In the genomic region with DNA sequence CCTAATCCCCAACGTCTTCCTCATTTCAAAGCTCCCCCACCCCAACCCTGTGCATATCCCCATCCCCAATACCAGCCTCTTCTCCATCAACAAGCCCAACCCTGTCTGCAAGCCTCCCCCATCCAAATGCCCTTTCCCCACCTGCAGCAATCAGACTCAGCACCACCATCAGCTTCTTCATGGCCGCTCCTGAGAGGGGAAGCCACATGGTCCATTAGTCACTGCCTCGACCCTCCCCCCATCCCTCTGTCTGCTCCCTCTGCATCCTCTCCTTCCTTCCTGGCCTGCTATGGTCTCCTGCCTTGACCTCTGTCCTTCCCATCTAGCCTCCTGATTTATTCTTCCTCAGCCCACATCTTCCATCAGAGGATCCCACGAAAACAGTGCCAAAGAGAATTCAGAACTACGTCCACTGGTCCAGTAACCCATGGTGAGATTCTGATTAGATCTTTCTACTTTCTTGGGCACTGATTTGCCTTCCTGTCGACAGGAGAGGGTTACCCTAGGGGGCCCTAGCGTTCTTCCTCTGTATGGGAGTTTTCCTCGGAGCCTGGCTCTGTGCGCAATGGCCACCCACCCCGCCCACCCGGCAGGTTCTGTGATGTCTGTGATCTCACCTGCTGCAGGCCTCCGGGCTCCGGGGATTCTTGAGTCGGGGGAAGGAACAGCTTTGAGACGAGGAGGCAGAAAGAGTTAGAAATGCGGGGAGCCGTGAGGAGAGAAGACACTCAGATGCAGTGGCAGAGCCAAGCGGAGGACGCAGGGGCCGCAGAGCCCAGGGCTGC, we compare ENCODE assay signal across 23 cellular contexts. TPM values are rescaled to one million over a fixed set of nuclear protein-coding genes. Genes with fewer than 3 reads are reported as not detected.
DNase-seq lines count a peak whose midpoint lies in the region; ATAC-seq, FAIRE-seq and TF ChIP-seq lines count a peak whose summit lies in the region.
"Had no signal": no experiment of that assay in that cellular context is flagged by ENCODE, and none has a peak within 500 bp of the region (broad histone marks: within the 10 kb centered on the region; RNA-seq: fewer than 3 reads in every experiment).

No MANE protein-coding gene starts in this region.

- FAIRE-seq in H1 (lab: Jason Lieb, UNC), result no peak
- FAIRE-seq: GM12891, GM19239 had no signal

- TF ChIP-seq RAD21 in H1 (IDR thresholded peaks at IDR 0.05 in 1 of 2, conservative IDR thresholded peaks at IDR 0.05 in 1 of 2; ENCODE audit: low read depth in 2 of 2, low read length in 2 of 2), result peak; percentile 29 to 31; a peak in 2 of 4 replicates

- TF ChIP-seq POLR2A in H1 (IDR thresholded peaks at IDR 0.05; ENCODE audit: control extremely low read depth in 1 of 2, low read depth in 2 of 2, low read length in 2 of 2), result no peak

- no peak overlapping the region for H3K14ac ChIP-seq in H1 (ENCODE audit: insufficient read length)

- no peak for TF ChIP-seq EP300 in H1 (IDR thresholded peaks at IDR 0.05; ENCODE audit: borderline replicate concordance in 1 of 2, low read depth in 2 of 2, low read length in 2 of 2)

- H3K4me2 ChIP-seq in H1 (ENCODE audit: insufficient read depth in 1 of 2, low read depth in 2 of 2, low read length in 2 of 2), result no peak overlapping the region

- H4K91ac ChIP-seq in H1 (replicated peaks; ENCODE audit: insufficient read length, low read length), result no peak overlapping the region

- peak overlapping the region; percentile 94 for H2AFZ ChIP-seq in H1 (ENCODE audit: low read length)

- TF ChIP-seq CTCF in H1 (IDR thresholded peaks at IDR 0.05; ENCODE audit: control extremely low read depth in 1 of 3, insufficient read depth in 1 of 3, low read depth in 1 of 3, low read length in 3 of 3) (peak in 2 of 3 experiments; percentile 14 to 19; a peak in 1 of 4 replicates), mesothelial cell of epicardium (IDR thresholded peaks at IDR 0.05; ENCODE audit: unreplicated experiment) (no peak)

- no peak overlapping the region for H2BK20ac ChIP-seq in H1 (ENCODE audit: low read length)

- H3K9me3 ChIP-seq in H1 (ENCODE audit: insufficient read depth in 2 of 2, low read depth in 1 of 2, low read length in 1 of 2), result no peaks in the 10 kb centered on the region; a peak in 1 of 4 replicates
- H3K9me3 ChIP-seq: suprapubic skin had no signal

- peak overlapping the region; percentile 82 for H3K27ac Mint-ChIP-seq in mesothelial cell of epicardium
- H3K27ac Mint-ChIP-seq: CD8-positive, alpha-beta T cell had no signal

- peaks cover 16% of the 10 kb centered on the region for H3K4me1 Mint-ChIP-seq in mesothelial cell of epicardium

- H3K27me3 Mint-ChIP-seq in mesothelial cell of epicardium (ENCODE audit: low read depth), result peaks cover 11% of the 10 kb centered on the region

- CTCF ChIA-PET in H1 (lab: Charles Lee; ENCODE audit: partially characterized antibody), result interaction anchor here (1.3 to 1.9 kb wide), 2 partner anchors 17 to 129 kb away, joined by 3 to 5 read pairs; no protein-coding TSS in a partner anchor

- H3K27me3 ChIP-seq in H1 (replicated peaks in 1 of 4; ENCODE audit: control insufficient read depth in 3 of 4, extremely low read depth in 1 of 4, insufficient read depth in 3 of 4, low read length in 3 of 4), result no peaks in the 10 kb centered on the region; a peak in 1 of 7 replicates

- no peak overlapping the region for H3K4me3 ChIP-seq in H1 (ENCODE audit: extremely low read depth in 1 of 4, insufficient read depth in 2 of 4, low read depth in 3 of 4, low read length in 4 of 4)
- H3K4me3 ChIP-seq: suprapubic skin had no signal

- no peaks in the 10 kb centered on the region for H3K79me2 ChIP-seq in H1 (ENCODE audit: control insufficient read depth in 1 of 2, insufficient read depth in 2 of 2, low read length in 2 of 2)

- no peaks in the 10 kb centered on the region for H4K20me1 ChIP-seq in H1 (replicated peaks in 1 of 2; ENCODE audit: control insufficient read depth in 1 of 2, insufficient read depth in 2 of 2, low read length in 2 of 2)

- H3K23me2 ChIP-seq in H1 (ENCODE audit: low read depth, low read length), result peaks cover 3% of the 10 kb centered on the region; the same call in 1 of the 2 replicates

- H2BK120ac ChIP-seq in H1 (replicated peaks; ENCODE audit: low read depth, low read length), result no peak overlapping the region

- no peak overlapping the region for H4K8ac ChIP-seq in H1 (ENCODE audit: extremely low read depth, insufficient read depth, low read length)

- no peak overlapping the region for H3K23ac ChIP-seq in H1 (ENCODE audit: insufficient read length)

- 85% methylated on average over 13 of the region's 20 CpGs; no CpG with 5 or more reads in 1 of the 2 experiments for WGBS in H1 (ENCODE audit: extremely low coverage in 1 of 2, insufficient coverage in 1 of 2, insufficient read length in 1 of 2, insufficient replicate concordance in 2 of 2, low coverage in 1 of 2, low lambda C conversion rate in 2 of 2, missing lambda C conversion rate in 1 of 2), 2 experiments

- POLR2A ChIA-PET in H1 (lab: Charles Lee; ENCODE audit: partially characterized antibody), result interaction anchor here (1.0 kb wide), 1 partner anchor 163 kb away, joined by 3 read pairs; no protein-coding TSS in a partner anchor

- peaks cover 6% of the 10 kb centered on the region for H3K36me3 Mint-ChIP-seq in mesothelial cell of epicardium
- H3K36me3 Mint-ChIP-seq: CD8-positive, alpha-beta T cell had no signal

- H3K4ac ChIP-seq in H1 (replicated peaks; ENCODE audit: insufficient read length, low read depth, low read length), result no peak overlapping the region

- no peak overlapping the region; the same call in 1 of the 2 replicates for H2BK5ac ChIP-seq in H1 (ENCODE audit: low read depth, low read length)

- peak; percentile 18 for DNase-seq in HT1080 (ENCODE audit: low read depth)
- no peak for DNase-seq in H1 (ENCODE audit: low read depth in 1 of 2, low spot score in 2 of 2)
- no peak for DNase-seq in mesothelial cell of epicardium (ENCODE audit: low spot score in 2 of 2, unreplicated experiment in 2 of 2)
- no peak for DNase-seq in activated naive CD4-positive, alpha-beta T cell treated with Interleukin-2 at 50 U/mL for 16 hours
- no peak for DNase-seq in effector CD4-positive, alpha-beta T cell
- DNase-seq: activated gamma-delta T cell treated with Interleukin-2 at 50 U/mL for 16 hours; CD8-positive, alpha-beta T cell; DMS53; foreskin fibroblast; GOT3; KBM-7; left cardiac atrium; NCI-H1694; NCI-H748 treated with DMSO at 0.1 percent for 48 hours; OCI-M1; SHP77 treated with DMSO at 0.1 percent for 48 hours; T-helper 1 cell had no signal

- H2BK12ac ChIP-seq in H1 (ENCODE audit: low read depth, low read length), result no peak overlapping the region

- H3K27ac ChIP-seq in H1 (ENCODE audit: low read depth, low read length), result no peak overlapping the region
- H3K27ac ChIP-seq in temporal lobe (ENCODE audit: low read depth, low read length), result peak overlapping the region; percentile 98
- H3K27ac ChIP-seq: suprapubic skin had no signal

- no peak overlapping the region for H2BK15ac ChIP-seq in H1 (ENCODE audit: low read length)

- H3K79me1 ChIP-seq in H1 (ENCODE audit: low read depth, low read length), result no peaks in the 10 kb centered on the region

- H2AK5ac ChIP-seq in H1 (ENCODE audit: low read depth, low read length), result no peak overlapping the region

- peak overlapping the region; percentile 33 for H3K4me3 Mint-ChIP-seq in mesothelial cell of epicardium
- H3K4me3 Mint-ChIP-seq: CD8-positive, alpha-beta T cell had no signal

- H3K4me1 ChIP-seq in H1 (replicated peaks in 1 of 4; ENCODE audit: control insufficient read depth in 3 of 4, insufficient read depth in 4 of 4, low read length in 3 of 4), result peaks cover 0 to 16% (median 6%) of the 10 kb centered on the region in 4 experiments; a peak in 5 of 7 replicates

- no peak overlapping the region for H3K56ac ChIP-seq in H1 (replicated peaks; ENCODE audit: insufficient read length, low read depth, low read length)

- H4K5ac ChIP-seq in H1 (ENCODE audit: insufficient read length, low read depth, low read length), result no peak overlapping the region

- H3K36me3 ChIP-seq in H1 (ENCODE audit: control insufficient read depth in 2 of 4, insufficient read depth in 4 of 4, low read length in 3 of 4), result no peaks in the 10 kb centered on the region
- H3K36me3 ChIP-seq: suprapubic skin had no signal

- no peak overlapping the region for H3K9ac ChIP-seq in H1 (replicated peaks in 1 of 4; ENCODE audit: extremely low read depth in 1 of 4, low read depth in 3 of 4, low read length in 3 of 4)

- no peak for ATAC-seq in GM19324 (IDR thresholded peaks at IDR 0.05; ENCODE audit: low FRiP score, unreplicated experiment)
- ATAC-seq: CD8-positive, alpha-beta T cell; left cardiac atrium had no signal

- no peaks in the 10 kb centered on the region for H3K9me3 Mint-ChIP-seq in mesothelial cell of epicardium
- H3K9me3 Mint-ChIP-seq: CD8-positive, alpha-beta T cell had no signal

- peak overlapping the region; percentile 71; the same call in 1 of the 2 replicates for H3K18ac ChIP-seq in H1 (ENCODE audit: extremely low read depth, low read length)

RNA-seq across cellular contexts. Expression of a gene that starts 1.3 kb away (rescaled TPM):
- total RNA-seq in HT1080 (2014; rRNA removed; shearing (Covaris generic)), result 0.20 TPM in 1 of 2 replicates, not detected in the other
- polyA plus RNA-seq in HT1080 (2015; cell fraction: cytosol; rRNA removed), result 0.07 and 0.11 TPM in 2 replicates
- 0.52 TPM in 1 of 2 replicates, not detected in the other for polyA plus RNA-seq in HT1080 (2015; cell fraction: nucleus; rRNA removed)
- total RNA-seq in H1 (2021; fragmentation: NEBNext Ultra II Directional; extraction: Animal tissue kit (Norgen Biotek cat#: 25700)), result 0.55 and 0.69 TPM in 2 replicates
- 2.6 and 3.2 TPM in 2 replicates for polyA plus RNA-seq in H1 (2011; rRNA removed)
- 2.5 TPM for polyA plus RNA-seq in H1 (2011; cell fraction: cytosol; rRNA removed)
- polyA plus RNA-seq in H1 (2011; cell fraction: nucleus; rRNA removed), result 1.7 TPM
- polyA plus RNA-seq in H1 (2012, experiment 1 of 2), result 1.3 to 2.5 TPM (median 2.3 TPM) in 4 replicates
- polyA plus RNA-seq in H1 (2012, experiment 2 of 2), result 2.4 TPM
- 1.4 TPM for polyA plus RNA-seq in H1 (2013, experiment 1 of 2)
- polyA plus RNA-seq in H1 (2013, experiment 2 of 2), result 1.8 TPM
- 1.3 and 2.0 TPM in 2 replicates for polyA minus RNA-seq in H1 (2011; rRNA and poly(A)+ RNA removed)
- polyA minus RNA-seq in H1 (2011; cell fraction: cytosol; rRNA and poly(A)+ RNA removed), result not detected
- polyA minus RNA-seq in H1 (2011; cell fraction: nucleus; rRNA and poly(A)+ RNA removed), result 0.60 TPM
- total RNA-seq in mesothelial cell of epicardium (14.6 to 15.4 TPM (median 15.4 TPM) in 3 replicates), temporal lobe (0.25 TPM)
- total RNA-seq: CD8-positive, alpha-beta T cell; dermis microvascular lymphatic vessel endothelial cell; left cardiac atrium had no signal

RNA-seq across cellular contexts. Expression of a gene that starts 15.3 kb away (rescaled TPM):
- not detected in 2 replicates for total RNA-seq in HT1080 (2014; rRNA removed; shearing (Covaris generic))
- polyA plus RNA-seq in HT1080 (2015; cell fraction: cytosol; rRNA removed), result not detected in 2 replicates
- not detected in 2 replicates for polyA plus RNA-seq in HT1080 (2015; cell fraction: nucleus; rRNA removed)
- 0.55 and 0.76 TPM in 2 replicates for total RNA-seq in H1 (2021; fragmentation: NEBNext Ultra II Directional; extraction: Animal tissue kit (Norgen Biotek cat#: 25700))
- 1.7 and 2.0 TPM in 2 replicates for polyA plus RNA-seq in H1 (2011; rRNA removed)
- polyA plus RNA-seq in H1 (2011; cell fraction: cytosol; rRNA removed), result 1.2 TPM
- polyA plus RNA-seq in H1 (2011; cell fraction: nucleus; rRNA removed), result 1.1 TPM
- polyA plus RNA-seq in H1 (2012, experiment 1 of 2), result 0.34 to 0.86 TPM (median 0.69 TPM) in 4 replicates
- polyA plus RNA-seq in H1 (2012, experiment 2 of 2), result 0.63 TPM
- 0.73 TPM for polyA plus RNA-seq in H1 (2013, experiment 1 of 2)
- polyA plus RNA-seq in H1 (2013, experiment 2 of 2), result 0.77 TPM
- 0.25 and 0.78 TPM in 2 replicates for polyA minus RNA-seq in H1 (2011; rRNA and poly(A)+ RNA removed)
- not detected for polyA minus RNA-seq in H1 (2011; cell fraction: cytosol; rRNA and poly(A)+ RNA removed)
- not detected for polyA minus RNA-seq in H1 (2011; cell fraction: nucleus; rRNA and poly(A)+ RNA removed)
- 8.9 to 11.5 TPM (median 9.5 TPM) in 3 replicates for total RNA-seq in mesothelial cell of epicardium
- total RNA-seq in temporal lobe, result not detected
- total RNA-seq: CD8-positive, alpha-beta T cell; dermis microvascular lymphatic vessel endothelial cell had no signal

RNA-seq across cellular contexts. Expression of a gene that starts 15.6 kb away (rescaled TPM):
- total RNA-seq in HT1080 (2014; rRNA removed; shearing (Covaris generic)), result not detected in 2 replicates
- not detected in 2 replicates for polyA plus RNA-seq in HT1080 (2015; cell fraction: cytosol; rRNA removed)
- polyA plus RNA-seq in HT1080 (2015; cell fraction: nucleus; rRNA removed), result not detected in 2 replicates
- total RNA-seq in H1 (2021; fragmentation: NEBNext Ultra II Directional; extraction: Animal tissue kit (Norgen Biotek cat#: 25700)), result 0.55 and 0.73 TPM in 2 replicates
- polyA plus RNA-seq in H1 (2011; rRNA removed), result 1.4 and 2.1 TPM in 2 replicates
- 1.6 TPM for polyA plus RNA-seq in H1 (2011; cell fraction: cytosol; rRNA removed)
- 3.5 TPM for polyA plus RNA-seq in H1 (2011; cell fraction: nucleus; rRNA removed)
- 1.0 to 1.7 TPM (median 1.4 TPM) in 4 replicates for polyA plus RNA-seq in H1 (2012, experiment 1 of 2)
- polyA plus RNA-seq in H1 (2012, experiment 2 of 2), result 0.35 TPM
- polyA plus RNA-seq in H1 (2013, experiment 1 of 2), result 0.87 TPM
- polyA plus RNA-seq in H1 (2013, experiment 2 of 2), result 0.90 TPM
- 0.39 and 0.57 TPM in 2 replicates for polyA minus RNA-seq in H1 (2011; rRNA and poly(A)+ RNA removed)
- polyA minus RNA-seq in H1 (2011; cell fraction: cytosol; rRNA and poly(A)+ RNA removed), result 1.3 TPM
- 1.3 TPM for polyA minus RNA-seq in H1 (2011; cell fraction: nucleus; rRNA and poly(A)+ RNA removed)
- total RNA-seq in mesothelial cell of epicardium (0.52 to 1.3 TPM (median 0.97 TPM) in 3 replicates), temporal lobe (not detected)
- total RNA-seq: CD8-positive, alpha-beta T cell; dermis microvascular lymphatic vessel endothelial cell had no signal

RNA-seq across cellular contexts. Expression of a gene that starts 33.3 kb away (rescaled TPM):
- not detected in 2 replicates for total RNA-seq in HT1080 (2014; rRNA removed; shearing (Covaris generic))
- not detected in 2 replicates for polyA plus RNA-seq in HT1080 (2015; cell fraction: cytosol; rRNA removed)
- not detected in 2 replicates for polyA plus RNA-seq in HT1080 (2015; cell fraction: nucleus; rRNA removed)
- 2.1 and 2.9 TPM in 2 replicates for total RNA-seq in H1 (2021; fragmentation: NEBNext Ultra II Directional; extraction: Animal tissue kit (Norgen Biotek cat#: 25700))
- polyA plus RNA-seq in H1 (2011; rRNA removed), result 3.6 and 7.1 TPM in 2 replicates
- 6.5 TPM for polyA plus RNA-seq in H1 (2011; cell fraction: cytosol; rRNA removed)
- 8.0 TPM for polyA plus RNA-seq in H1 (2011; cell fraction: nucleus; rRNA removed)
- 3.4 to 7.9 TPM (median 5.6 TPM) in 4 replicates for polyA plus RNA-seq in H1 (2012, experiment 1 of 2)
- polyA plus RNA-seq in H1 (2012, experiment 2 of 2), result 4.1 TPM
- polyA plus RNA-seq in H1 (2013, experiment 1 of 2), result 6.8 TPM
- 6.9 TPM for polyA plus RNA-seq in H1 (2013, experiment 2 of 2)
- polyA minus RNA-seq in H1 (2011; rRNA and poly(A)+ RNA removed), result 3.4 and 3.5 TPM in 2 replicates
- polyA minus RNA-seq in H1 (2011; cell fraction: cytosol; rRNA and poly(A)+ RNA removed), result not detected
- polyA minus RNA-seq in H1 (2011; cell fraction: nucleus; rRNA and poly(A)+ RNA removed), result 3.7 TPM
- total RNA-seq in mesothelial cell of epicardium (5.4 to 8.6 TPM (median 6.9 TPM) in 3 replicates), temporal lobe (not detected)
- total RNA-seq: CD8-positive, alpha-beta T cell; dermis microvascular lymphatic vessel endothelial cell had no signal

RNA-seq across cellular contexts. Expression of a gene that starts 51.4 kb away (rescaled TPM):
- not detected in 2 replicates for total RNA-seq in HT1080 (2014; rRNA removed; shearing (Covaris generic))
- polyA plus RNA-seq in HT1080 (2015; cell fraction: cytosol; rRNA removed), result not detected in 2 replicates
- not detected in 2 replicates for polyA plus RNA-seq in HT1080 (2015; cell fraction: nucleus; rRNA removed)
- total RNA-seq in H1 (2021; fragmentation: NEBNext Ultra II Directional; extraction: Animal tissue kit (Norgen Biotek cat#: 25700)), result 4.5 and 4.8 TPM in 2 replicates
- 9.7 and 12.4 TPM in 2 replicates for polyA plus RNA-seq in H1 (2011; rRNA removed)
- polyA plus RNA-seq in H1 (2011; cell fraction: cytosol; rRNA removed), result 6.7 TPM
- 10.1 TPM for polyA plus RNA-seq in H1 (2011; cell fraction: nucleus; rRNA removed)
- polyA plus RNA-seq in H1 (2012, experiment 1 of 2), result 3.2 to 8.2 TPM (median 5.5 TPM) in 4 replicates
- polyA plus RNA-seq in H1 (2012, experiment 2 of 2), result 4.7 TPM
- polyA plus RNA-seq in H1 (2013, experiment 1 of 2), result 6.3 TPM
- polyA plus RNA-seq in H1 (2013, experiment 2 of 2), result 7.3 TPM
- 2.9 and 6.9 TPM in 2 replicates for polyA minus RNA-seq in H1 (2011; rRNA and poly(A)+ RNA removed)
- 4.3 TPM for polyA minus RNA-seq in H1 (2011; cell fraction: cytosol; rRNA and poly(A)+ RNA removed)
- polyA minus RNA-seq in H1 (2011; cell fraction: nucleus; rRNA and poly(A)+ RNA removed), result 4.5 TPM
- total RNA-seq in mesothelial cell of epicardium (1.4 to 2.2 TPM (median 2.1 TPM) in 3 replicates), temporal lobe (not detected)
- total RNA-seq: CD8-positive, alpha-beta T cell had no signal
